ENCODE assay signal across 19 cellular contexts in the genomic region with DNA sequence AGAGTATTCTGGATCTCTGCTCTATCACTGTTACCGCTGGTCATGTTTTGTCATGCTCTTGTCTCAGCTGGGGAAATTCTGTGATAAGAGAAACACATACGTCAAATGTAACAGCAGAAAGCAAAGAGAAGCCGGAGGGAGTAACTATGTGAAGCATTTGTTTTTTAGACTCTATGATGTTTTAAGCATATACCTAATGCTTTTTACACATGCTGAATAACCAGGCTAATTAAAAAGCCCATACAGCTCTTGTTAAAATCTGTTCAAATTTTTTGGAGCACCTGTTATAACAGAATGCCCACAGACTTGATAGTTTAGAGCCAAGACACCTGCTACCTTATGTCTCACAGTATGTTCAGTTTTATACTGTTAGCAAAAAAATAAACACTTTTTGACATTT.
"Had no signal": no experiment of that assay in that cellular context is flagged by ENCODE, and none has a peak within 500 bp of the region (broad histone marks: within the 10 kb centered on the region; RNA-seq: fewer than 3 reads in every experiment).

No MANE protein-coding gene starts in this region.

- H3K36me3 Mint-ChIP-seq: stimulated activated naive B cell treated with anti-CD40 and anti-IgM and Interleukin-4, amounts not matched to agents 10 μg/mL and 1 μg/mL and 100 μg/mL, for 72 hours had no signal

- H3K4me3 Mint-ChIP-seq: dendritic cell treated with granulocyte-macrophage colony-stimulating factor and Interleukin-4, amounts not matched to agents 40 ng/mL and 50 ng/mL, for 4 days; effector memory CD8-positive, alpha-beta T cell; naive thymus-derived CD4-positive, alpha-beta T cell; neural crest cell; stimulated activated naive B cell treated with anti-CD40 and anti-IgM and Interleukin-4, amounts not matched to agents 10 μg/mL and 1 μg/mL and 100 μg/mL, for 72 hours; stimulated activated naive CD8-positive, alpha-beta T cell treated with anti-CD3 and anti-CD28 coated beads, Interleukin-15, amount 100 ng/mL, for 72 hours had no signal

- ATAC-seq: effector memory CD8-positive, alpha-beta T cell; gastroesophageal sphincter; left lobe of liver; naive thymus-derived CD4-positive, alpha-beta T cell; sciatic nerve; stimulated activated naive B cell treated with anti-CD40 and anti-IgM and Interleukin-4, amounts not matched to agents 10 μg/mL and 1 μg/mL and 100 μg/mL, for 72 hours; stimulated activated naive CD8-positive, alpha-beta T cell treated with anti-CD3 and anti-CD28 coated beads, Interleukin-15, amount 100 ng/mL, for 72 hours had no signal

- H3K36me3 ChIP-seq: esophagus muscularis mucosa, gastroesophageal sphincter, thoracic aorta had no signal

- H3K9me3 Mint-ChIP-seq: dendritic cell treated with granulocyte-macrophage colony-stimulating factor and Interleukin-4, amounts not matched to agents 40 ng/mL and 50 ng/mL, for 4 days; effector memory CD8-positive, alpha-beta T cell; neural crest cell; stimulated activated naive CD8-positive, alpha-beta T cell treated with anti-CD3 and anti-CD28 coated beads, Interleukin-15, amount 100 ng/mL, for 72 hours had no signal

- H3K27me3 Mint-ChIP-seq: dendritic cell treated with granulocyte-macrophage colony-stimulating factor and Interleukin-4, amounts not matched to agents 40 ng/mL and 50 ng/mL, for 4 days; effector memory CD8-positive, alpha-beta T cell; stimulated activated naive B cell treated with anti-CD40 and anti-IgM and Interleukin-4, amounts not matched to agents 10 μg/mL and 1 μg/mL and 100 μg/mL, for 72 hours had no signal

- H3K4me3 ChIP-seq: esophagus muscularis mucosa, gastroesophageal sphincter, skin epidermis, thoracic aorta had no signal

- H3K27me3 ChIP-seq: esophagus muscularis mucosa, gastroesophageal sphincter had no signal

- DNase-seq: effector memory CD8-positive, alpha-beta T cell; glutamatergic neuron; islet precursor cell; mammary epithelial cell; naive thymus-derived CD4-positive, alpha-beta T cell; posterior cingulate gyrus; stimulated activated CD4-positive, alpha-beta T cell treated with anti-CD3 and anti-CD28 coated beads, Interleukin-2, amount 100 ng/mL, for 24 hours; stimulated activated CD4-positive, alpha-beta T cell treated with anti-CD3 and anti-CD28 coated beads, Interleukin-4, amount 100 ng/mL, for 4 hours; stimulated activated naive B cell treated with anti-CD40 and anti-IgM and Interleukin-4, amounts not matched to agents 10 μg/mL and 1 μg/mL and 100 μg/mL, for 72 hours; stimulated activated naive CD8-positive, alpha-beta T cell treated with anti-CD3 and anti-CD28 coated beads, Interleukin-15, amount 100 ng/mL, for 72 hours; trophoblast cell had no signal

- H3K27ac Mint-ChIP-seq: dendritic cell treated with granulocyte-macrophage colony-stimulating factor and Interleukin-4, amounts not matched to agents 40 ng/mL and 50 ng/mL, for 4 days; effector memory CD8-positive, alpha-beta T cell; naive thymus-derived CD4-positive, alpha-beta T cell; stimulated activated naive B cell treated with anti-CD40 and anti-IgM and Interleukin-4, amounts not matched to agents 10 μg/mL and 1 μg/mL and 100 μg/mL, for 72 hours had no signal
